ENCODE assay signal across 9 cellular contexts in genomic region chr16:72847187-72848044, GRCh38.
DNase-seq lines count a peak whose midpoint lies in the region; ATAC-seq and TF ChIP-seq lines count a peak whose summit lies in the region.
"Had no signal": no experiment of that assay in that cellular context is flagged by ENCODE, and none has a peak within 500 bp of the region (broad histone marks: within the 10 kb centered on the region; RNA-seq: fewer than 3 reads in every experiment).

No MANE protein-coding gene starts in this region.

- H3K9ac ChIP-seq in OCI-LY1 (ENCODE audit: low read length): no peak overlapping the region

- H3K79me2 ChIP-seq in OCI-LY1 (ENCODE audit: insufficient read depth, low read length): no peaks in the 10 kb centered on the region

- H3K4me3 Mint-ChIP-seq in activated T-helper 1 cell treated with anti-CD3 and anti-CD28 coated beads, Interleukin-12 subunit alpha, Interleukin-12 subunit beta, Interleukin-2, Interleukin-4 antibody, amounts not matched to agents 30 ng/mL and 10 ng/mL and 1 ng/mL, durations not matched to agents 14 hours and 24 hours and 36 hours: no peak overlapping the region
- H3K4me3 Mint-ChIP-seq: memory B cell had no signal

- H3K27me3 Mint-ChIP-seq in activated T-helper 1 cell treated with anti-CD3 and anti-CD28 coated beads, Interleukin-12 subunit alpha, Interleukin-12 subunit beta, Interleukin-2, Interleukin-4 antibody, amounts not matched to agents 30 ng/mL and 10 ng/mL and 1 ng/mL, durations not matched to agents 14 hours and 24 hours and 36 hours (ENCODE audit: insufficient read depth): peaks cover 12% of the 10 kb centered on the region

- no peak overlapping the region for H2AFZ ChIP-seq in OCI-LY1 (ENCODE audit: low read length)

- H3K4me1 ChIP-seq in OCI-LY1 (ENCODE audit: insufficient read depth, low read length, severe bottlenecking): peaks cover 6% of the 10 kb centered on the region

- H3F3A ChIP-seq in OCI-LY1 (ENCODE audit: insufficient read depth, low read length): no peaks in the 10 kb centered on the region

- intact Hi-C loops in activated T-helper 1 cell treated with anti-CD3 and anti-CD28 coated beads, Interleukin-12 subunit alpha, Interleukin-12 subunit beta, Interleukin-2, Interleukin-4 antibody, amounts not matched to agents 30 ng/mL and 10 ng/mL and 1 ng/mL, durations not matched to agents 14 hours and 24 hours and 36 hours (cut with micrococcal nuclease): loop anchor here (10.0 kb wide), 1 partner anchor 207 kb away; no protein-coding TSS in a partner anchor

- no peaks in the 10 kb centered on the region; the same call in 1 of the 2 replicates for H3K27me3 ChIP-seq in OCI-LY1 (ENCODE audit: insufficient read depth, low read length)

- peaks cover 25% of the 10 kb centered on the region for H3K4me1 Mint-ChIP-seq in activated T-helper 1 cell treated with anti-CD3 and anti-CD28 coated beads, Interleukin-12 subunit alpha, Interleukin-12 subunit beta, Interleukin-2, Interleukin-4 antibody, amounts not matched to agents 30 ng/mL and 10 ng/mL and 1 ng/mL, durations not matched to agents 14 hours and 24 hours and 36 hours (ENCODE audit: low read depth)

- H3K36me3 Mint-ChIP-seq in activated T-helper 1 cell treated with anti-CD3 and anti-CD28 coated beads, Interleukin-12 subunit alpha, Interleukin-12 subunit beta, Interleukin-2, Interleukin-4 antibody, amounts not matched to agents 30 ng/mL and 10 ng/mL and 1 ng/mL, durations not matched to agents 14 hours and 24 hours and 36 hours (ENCODE audit: low read depth): no peaks in the 10 kb centered on the region

- H3K27ac Mint-ChIP-seq in activated T-helper 1 cell treated with anti-CD3 and anti-CD28 coated beads, Interleukin-12 subunit alpha, Interleukin-12 subunit beta, Interleukin-2, Interleukin-4 antibody, amounts not matched to agents 30 ng/mL and 10 ng/mL and 1 ng/mL, durations not matched to agents 14 hours and 24 hours and 36 hours: no peak overlapping the region
- H3K27ac Mint-ChIP-seq: memory B cell had no signal

- H3K9me3 ChIP-seq in OCI-LY1 (ENCODE audit: low read length): no peaks in the 10 kb centered on the region

- no peaks in the 10 kb centered on the region for H4K20me1 ChIP-seq in OCI-LY1 (ENCODE audit: insufficient read depth, low read length)

- H3K27ac ChIP-seq in OCI-LY1 (ENCODE audit: low read depth, low read length, poor library complexity, severe bottlenecking): no peak overlapping the region

- TF ChIP-seq CTCF in OCI-LY1 (IDR thresholded peaks at IDR 0.05; ENCODE audit: low read length): peak; percentile 66

- no peak overlapping the region for H3K4me3 ChIP-seq in OCI-LY1 (ENCODE audit: low read depth, low read length, poor library complexity, severe bottlenecking)

- TF ChIP-seq POLR2A in erythroblast (IDR thresholded peaks at IDR 0.05; ENCODE audit: low read length): no peak

- H3K9me3 Mint-ChIP-seq in activated T-helper 1 cell treated with anti-CD3 and anti-CD28 coated beads, Interleukin-12 subunit alpha, Interleukin-12 subunit beta, Interleukin-2, Interleukin-4 antibody, amounts not matched to agents 30 ng/mL and 10 ng/mL and 1 ng/mL, durations not matched to agents 14 hours and 24 hours and 36 hours: no peaks in the 10 kb centered on the region
- H3K9me3 Mint-ChIP-seq: memory B cell had no signal

- peak; percentile 18 for DNase-seq in COLO668 (lab: John Stamatoyannopoulos, UW; ENCODE audit: unreplicated experiment)
- DNase-seq in GM19238 (ENCODE audit: insufficient read length, low spot score): peak; percentile 26
- DNase-seq in erythroblast (lab: John Stamatoyannopoulos, UW): peak; percentile 24 to 39
- DNase-seq in nucleus accumbens (lab: John Stamatoyannopoulos, UW): peak in 31 of 56 donors; percentile 6 to 60 (median 27)
- no peak for DNase-seq in activated T-helper 1 cell treated with anti-CD3 and anti-CD28 coated beads, Interleukin-12 subunit alpha, Interleukin-12 subunit beta, Interleukin-2, Interleukin-4 antibody, amounts not matched to agents 30 ng/mL and 10 ng/mL and 1 ng/mL, durations not matched to agents 14 hours and 24 hours and 36 hours (ENCODE audit: low spot score)

- ATAC-seq in GM18519 (IDR thresholded peaks at IDR 0.05; ENCODE audit: low FRiP score, unreplicated experiment) (no peak), GM21619 (IDR thresholded peaks at IDR 0.05; ENCODE audit: unreplicated experiment) (no peak)

- H3K4me2 ChIP-seq in OCI-LY1 (ENCODE audit: low read length): no peak overlapping the region

- no peaks in the 10 kb centered on the region for H3K36me3 ChIP-seq in OCI-LY1 (ENCODE audit: insufficient read depth, low read length)

- H3K9me2 ChIP-seq in OCI-LY1 (ENCODE audit: low read depth, low read length): no peaks in the 10 kb centered on the region
